15 cellular contexts compared by ENCODE assay signal in the genomic region with DNA sequence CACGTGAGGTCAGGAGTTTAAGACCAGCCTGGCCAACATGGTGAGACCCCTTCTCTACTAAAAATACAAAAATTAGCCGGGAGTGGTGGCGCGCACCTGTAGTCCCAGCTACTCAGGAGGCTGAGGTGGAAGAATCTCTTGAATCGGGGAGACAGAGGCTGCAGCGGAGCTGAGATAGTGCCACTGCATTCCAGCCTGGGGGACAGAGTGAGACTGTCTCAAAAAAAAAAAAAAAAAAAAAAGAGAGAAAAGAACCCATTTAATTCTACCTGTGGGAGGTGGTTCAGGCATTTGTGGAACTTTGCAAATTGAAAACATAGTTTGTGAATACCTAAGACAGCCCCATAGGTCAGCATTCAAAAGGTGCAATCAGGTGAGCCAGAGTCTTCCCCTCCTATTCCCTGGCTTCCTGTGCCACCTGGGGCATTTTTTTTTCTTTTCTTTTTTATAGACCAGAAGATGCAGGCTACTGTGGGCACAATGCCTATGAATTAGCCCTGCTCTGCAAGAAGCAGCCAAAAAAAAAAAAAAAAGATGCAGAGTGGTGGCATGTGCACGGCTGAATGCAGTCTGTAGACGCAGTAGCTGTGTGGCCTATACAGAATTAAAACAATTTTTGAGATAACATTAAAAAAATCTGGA.
"Had no signal": no experiment of that assay in that cellular context is flagged by ENCODE, and none has a peak within 500 bp of the region (broad histone marks: within the 10 kb centered on the region; RNA-seq: fewer than 3 reads in every experiment).

No MANE protein-coding gene starts in this region.

- H3K27me3 ChIP-seq: ascending aorta, right lobe of liver, transverse colon had no signal

- H3K9me3 ChIP-seq: ascending aorta, esophagus squamous epithelium, right lobe of liver, transverse colon had no signal

- ATAC-seq: activated naive CD8-positive, alpha-beta T cell treated with anti-CD3 and anti-CD28 coated beads, Interleukin-2, amount 50 U/mL, for 24 hours; right lobe of liver; stimulated activated naive CD8-positive, alpha-beta T cell treated with anti-CD3 and anti-CD28 coated beads, Interleukin-15, Interleukin-2, amounts not matched to agents 100 U/mL and 50 U/mL, for 24 hours had no signal

- H3K27ac ChIP-seq: ascending aorta, esophagus squamous epithelium, right lobe of liver, transverse colon had no signal

- DNase-seq: activated CD4-positive, alpha-beta T cell treated with anti-CD3 and anti-CD28 coated beads, Interleukin-2, amount 50 U/mL, for 48 hours; activated CD4-positive, CD25-positive, alpha-beta regulatory T cell treated with anti-CD3 and anti-CD28 coated beads, Interleukin-2, amount 50 U/mL, for 72 hours; activated naive CD4-positive, alpha-beta T cell treated with anti-CD3 and anti-CD28 coated beads for 36 hours; activated naive CD8-positive, alpha-beta T cell treated with anti-CD3 and anti-CD28 coated beads, Interleukin-2, amount 50 U/mL, for 24 hours; activated T-cell treated with anti-CD3 and anti-CD28 coated beads, Interleukin-2, amount 50 U/mL, for 1 hour; effector CD4-positive, alpha-beta T cell; esophagus squamous epithelium; hypothalamus; immature natural killer cell; mesenchymal stem cell; nephron progenitor cell; right lobe of liver; stimulated activated naive CD8-positive, alpha-beta T cell treated with anti-CD3 and anti-CD28 coated beads, Interleukin-15, Interleukin-2, amounts not matched to agents 100 U/mL and 50 U/mL, for 24 hours; transverse colon had no signal

- H3K36me3 ChIP-seq: ascending aorta, esophagus squamous epithelium, right lobe of liver, transverse colon had no signal

- H3K4me3 ChIP-seq: ascending aorta, esophagus squamous epithelium, right lobe of liver, transverse colon had no signal
